9 cellular contexts compared by ENCODE assay signal in genomic region chr11:18329196-18329870, GRCh38. TPM values are rescaled to one million over a fixed set of nuclear protein-coding genes. Genes with fewer than 3 reads are reported as not detected.
A peak's percentile ranks its signal among the peaks of the same experiment; 100 is the strongest.
DNase-seq lines count a peak whose midpoint lies in the region; ATAC-seq and TF ChIP-seq lines count a peak whose summit lies in the region.
"Had no signal": no experiment of that assay in that cellular context is flagged by ENCODE, and none has a peak within 500 bp of the region (broad histone marks: within the 10 kb centered on the region; RNA-seq: fewer than 3 reads in every experiment).

No MANE protein-coding gene starts in this region.

- intact Hi-C loops in lower leg skin (cut with DNase I; ENCODE audit: low total_unique reads): loop anchor here (10.0 kb wide), 1 partner anchor 65 kb away; the partner anchor contains the start of gene LDHA

- H3K36me3 Mint-ChIP-seq in activated T-cell treated with anti-CD3 and anti-CD28 coated beads, Interleukin-2, amount 50 U/mL, for 4 hours (ENCODE audit: insufficient read depth): peaks cover 50% of the 10 kb centered on the region
- H3K36me3 Mint-ChIP-seq in activated T-helper 17 cell treated with anti-CD3 and anti-CD28 coated beads, Interleukin-2, amount 50 U/mL, for 72 hours (ENCODE audit: low read depth): peaks cover 100% of the 10 kb centered on the region

- no peak for DNase-seq in activated T-cell treated with anti-CD3 and anti-CD28 coated beads, Interleukin-2, amount 50 U/mL, for 4 hours
- DNase-seq in activated T-cell treated with anti-CD3 and anti-CD28 coated beads, Interleukin-2, amount 50 U/mL, for 1 hour: no peak
- no peak for DNase-seq in stimulated activated naive CD8-positive, alpha-beta T cell treated with anti-CD3 and anti-CD28 coated beads, Interleukin-15, Interleukin-2, amounts not matched to agents 100 U/mL and 50 U/mL, for 24 hours
- DNase-seq in NCI-H128 (lab: John Stamatoyannopoulos, UW; ENCODE audit: unreplicated experiment) (no peak), lower leg skin (ENCODE audit: low spot score in 2 of 2) (no peak), NCI-H1930 (lab: John Stamatoyannopoulos, UW) (no peak)
- DNase-seq: NCI-H2029 treated with DMSO at 0.1 percent for 48 hours had no signal

- peak in 1 of 2 donors; percentile 57 for ATAC-seq in activated T-cell treated with anti-CD3 and anti-CD28 coated beads, Interleukin-2, amount 50 U/mL, for 4 hours
- peak; percentile 56 for ATAC-seq in HG03097 (IDR thresholded peaks at IDR 0.05; ENCODE audit: low FRiP score, unreplicated experiment)
- ATAC-seq in activated T-helper 17 cell treated with anti-CD3 and anti-CD28 coated beads, Interleukin-2, amount 50 U/mL, for 72 hours (replicated peaks): peak; percentile 85
- peak; percentile 61 for ATAC-seq in stimulated activated naive CD8-positive, alpha-beta T cell treated with anti-CD3 and anti-CD28 coated beads, Interleukin-15, Interleukin-2, amounts not matched to agents 100 U/mL and 50 U/mL, for 24 hours

- peak overlapping the region; percentile 0 for H3K4me3 Mint-ChIP-seq in activated T-cell treated with anti-CD3 and anti-CD28 coated beads, Interleukin-2, amount 50 U/mL, for 4 hours
- peak overlapping the region; percentile 41 for H3K4me3 Mint-ChIP-seq in activated T-helper 17 cell treated with anti-CD3 and anti-CD28 coated beads, Interleukin-2, amount 50 U/mL, for 72 hours

- TF ChIP-seq CTCF in lower leg skin (IDR thresholded peaks at IDR 0.05): no peak

- no peak overlapping the region for H3K4me3 ChIP-seq in lower leg skin (ENCODE audit: low read depth, poor library complexity, severe bottlenecking)

- no peak for TF ChIP-seq POLR2A in lower leg skin (IDR thresholded peaks at IDR 0.05)

- H3K4me1 Mint-ChIP-seq in activated T-cell treated with anti-CD3 and anti-CD28 coated beads, Interleukin-2, amount 50 U/mL, for 4 hours (ENCODE audit: low read depth): peaks cover 70% of the 10 kb centered on the region
- H3K4me1 Mint-ChIP-seq in activated T-helper 17 cell treated with anti-CD3 and anti-CD28 coated beads, Interleukin-2, amount 50 U/mL, for 72 hours: peaks cover 50% of the 10 kb centered on the region

- H3K27ac Mint-ChIP-seq in activated T-helper 17 cell treated with anti-CD3 and anti-CD28 coated beads, Interleukin-2, amount 50 U/mL, for 72 hours: peak overlapping the region; percentile 26

- WGBS in lower leg skin, 2 donors: 43% methylated on average over 5 of the region's 5 CpGs

- no peaks in the 10 kb centered on the region for H3K27me3 Mint-ChIP-seq in activated T-cell treated with anti-CD3 and anti-CD28 coated beads, Interleukin-2, amount 50 U/mL, for 4 hours (ENCODE audit: low read depth)
- no peaks in the 10 kb centered on the region for H3K27me3 Mint-ChIP-seq in activated T-helper 17 cell treated with anti-CD3 and anti-CD28 coated beads, Interleukin-2, amount 50 U/mL, for 72 hours

- no peaks in the 10 kb centered on the region for H3K9me3 Mint-ChIP-seq in activated T-cell treated with anti-CD3 and anti-CD28 coated beads, Interleukin-2, amount 50 U/mL, for 4 hours
- no peaks in the 10 kb centered on the region for H3K9me3 Mint-ChIP-seq in activated T-helper 17 cell treated with anti-CD3 and anti-CD28 coated beads, Interleukin-2, amount 50 U/mL, for 72 hours

RNA-seq across cellular contexts. Expression of gene GTF2H1, which starts 7.0 kb away (rescaled TPM):
- 10 to 100 TPM; 52.4 to 58.0 (median 56.1) TPM for total RNA-seq in activated T-cell treated with anti-CD3 and anti-CD28 coated beads, Interleukin-2, amount 50 U/mL, for 4 hours
- 10 to 100 TPM; 48.9 to 54.2 TPM for total RNA-seq in activated T-helper 17 cell treated with anti-CD3 and anti-CD28 coated beads, Interleukin-2, amount 50 U/mL, for 72 hours
- 10 to 100 TPM; 46.4 to 73.0 (median 53.5) TPM for total RNA-seq in lower leg skin

RNA-seq across cellular contexts. Expression of gene HPS5, which starts 7.4 kb away (rescaled TPM):
- total RNA-seq in activated T-cell treated with anti-CD3 and anti-CD28 coated beads, Interleukin-2, amount 50 U/mL, for 4 hours: 10 to 100 TPM; 15.9 to 17.3 (median 16.0) TPM
- total RNA-seq in activated T-helper 17 cell treated with anti-CD3 and anti-CD28 coated beads, Interleukin-2, amount 50 U/mL, for 72 hours: 10 to 100 TPM; 17.9 to 23.5 TPM
- total RNA-seq in lower leg skin: 10 to 100 TPM in 3 of 4 donors, 1 to 10 TPM in 1; 10.0 to 26.4 (median 20.4) TPM
